In the genomic region with DNA sequence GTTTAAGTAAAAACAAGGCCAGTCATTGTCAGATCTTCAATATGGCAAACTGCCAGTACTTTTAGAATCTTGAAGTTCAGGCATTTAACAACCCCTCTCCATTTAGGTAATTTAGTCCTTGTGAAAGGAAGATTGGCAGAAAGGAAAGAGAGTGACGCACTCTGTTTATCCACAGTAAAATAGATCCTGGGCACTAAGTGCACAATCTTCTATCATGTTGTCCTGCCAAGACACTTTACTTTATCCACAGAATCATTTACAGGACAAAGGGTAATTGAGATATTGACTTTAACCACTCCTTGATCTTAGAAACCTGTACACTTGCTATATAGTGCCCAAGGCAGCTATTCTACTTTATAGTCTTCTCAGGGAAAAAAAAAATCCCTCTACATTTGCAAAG, we compare ENCODE assay signal across 26 cellular contexts.
"Had no signal": no experiment of that assay in that cellular context is flagged by ENCODE, and none has a peak within 500 bp of the region (broad histone marks: within the 10 kb centered on the region; RNA-seq: fewer than 3 reads in every experiment).

No MANE protein-coding gene starts in this region.

- FAIRE-seq: endometrium, islet of Langerhans had no signal

- H3K27me3 ChIP-seq: adrenal gland, body of pancreas, cardiac muscle cell, colonic mucosa, esophagus squamous epithelium, heart right ventricle, right atrium auricular region, spleen, tibial nerve had no signal

- H3K27ac ChIP-seq: adrenal gland, body of pancreas, cardiac muscle cell, colonic mucosa, epithelial cell of prostate, esophagus squamous epithelium, heart right ventricle, right atrium auricular region, spleen, tibial nerve had no signal

- H3K4me1 ChIP-seq: adrenal gland, body of pancreas, colonic mucosa, esophagus squamous epithelium, heart right ventricle, right atrium auricular region, spleen, tibial nerve had no signal

- H3K36me3 ChIP-seq: adrenal gland, cardiac muscle cell, colonic mucosa, esophagus squamous epithelium, heart right ventricle, right atrium auricular region, spleen, tibial nerve had no signal

- DNase-seq: activated CD4-positive, alpha-beta T cell treated with anti-CD3 and anti-CD28 coated beads for 4 hours; activated CD4-positive, alpha-beta T cell treated with anti-CD3 and anti-CD28 coated beads, Interleukin-2, amount 50 U/mL, for 48 hours; activated CD8-positive, alpha-beta memory T cell treated with anti-CD3 and anti-CD28 coated beads for 24 hours; activated effector memory CD4-positive, alpha-beta T cell treated with anti-CD3 and anti-CD28 coated beads, Interleukin-2, amount 50 U/mL, for 16 hours; activated naive CD4-positive, alpha-beta T cell treated with anti-CD3 and anti-CD28 coated beads for 36 hours; activated naive CD8-positive, alpha-beta T cell treated with anti-CD3 and anti-CD28 coated beads for 36 hours; adrenal gland; aorta; body of pancreas; cerebellar nuclear complex; colonic mucosa; effector CD8-positive, alpha-beta T cell; esophagus squamous epithelium; foreskin melanocyte; heart right ventricle; midbrain; natural killer cell; spleen; stimulated activated CD4-positive, alpha-beta T cell treated with anti-CD3 and anti-CD28 coated beads, Interleukin-2, amount 100 ng/mL, for 48 hours; stimulated activated naive CD4-positive, alpha-beta T cell treated with Interleukin-2 at 50 U/mL for 16 hours had no signal

- ATAC-seq: body of pancreas, heart right ventricle, natural killer cell had no signal

- H3K9me3 ChIP-seq: adrenal gland, body of pancreas, colonic mucosa, esophagus squamous epithelium, heart right ventricle, right atrium auricular region, spleen, tibial nerve had no signal

- H3K4me3 ChIP-seq: adrenal gland, body of pancreas, cardiac muscle cell, colonic mucosa, esophagus squamous epithelium, heart right ventricle, right atrium auricular region, spleen, tibial nerve had no signal
